ENCODE assay signal across 17 cellular contexts in genomic region chr14:45145214-45145613, GRCh38. TPM values are rescaled to one million over a fixed set of nuclear protein-coding genes. Genes with fewer than 3 reads are reported as not detected.
DNase-seq lines count a peak whose midpoint lies in the region; ATAC-seq and TF ChIP-seq lines count a peak whose summit lies in the region.
"Had no signal": no experiment of that assay in that cellular context is flagged by ENCODE, and none has a peak within 500 bp of the region (broad histone marks: within the 10 kb centered on the region; RNA-seq: fewer than 3 reads in every experiment).

No MANE protein-coding gene starts in this region.

- no peak overlapping the region for H3K27ac Mint-ChIP-seq in endothelial cell (ENCODE audit: unreplicated experiment)
- H3K27ac Mint-ChIP-seq in endodermal cell: no peak overlapping the region
- H3K27ac Mint-ChIP-seq: activated naive CD4-positive, alpha-beta T cell treated with anti-CD3 and anti-CD28 coated beads for 36 hours; T-helper 1 cell treated with Interleukin-12 subunit alpha and Interleukin-12 subunit beta and Interleukin-4 antibody, amounts not matched to agents 30 μg/mL and 1 μg/mL, for 36 hours had no signal

- H3K27me3 Mint-ChIP-seq in endothelial cell (ENCODE audit: unreplicated experiment) (peaks cover 3% of the 10 kb centered on the region), endodermal cell (ENCODE audit: insufficient read depth) (no peaks in the 10 kb centered on the region)

- WGBS in endodermal cell (ENCODE audit: insufficient coverage in 1 of 2, insufficient read length in 1 of 2), 2 experiments: 95% methylated on average over 2 to 3 of the region's 3 CpGs

- no peaks in the 10 kb centered on the region for H3K4me1 ChIP-seq in endodermal cell (ENCODE audit: control insufficient read depth, insufficient read depth, low read length)
- H3K4me1 ChIP-seq: BE2C, heart left ventricle, right atrium auricular region had no signal

- no peaks in the 10 kb centered on the region for H3K36me3 ChIP-seq in endodermal cell (ENCODE audit: control insufficient read depth, insufficient read depth, low read length)
- H3K36me3 ChIP-seq: right atrium auricular region had no signal

- H3K4me1 Mint-ChIP-seq in endothelial cell (ENCODE audit: unreplicated experiment): no peaks in the 10 kb centered on the region
- H3K4me1 Mint-ChIP-seq in endodermal cell: no peaks in the 10 kb centered on the region

- no peak overlapping the region for H3K9ac ChIP-seq in endodermal cell (ENCODE audit: extremely low read depth, low read length, poor library complexity, severe bottlenecking)

- no peaks in the 10 kb centered on the region for H3K27me3 ChIP-seq in endodermal cell (ENCODE audit: control insufficient read depth, insufficient read depth, low read length, poor library complexity, severe bottlenecking)
- H3K27me3 ChIP-seq: BE2C, heart left ventricle, right atrium auricular region had no signal

- H3K36me3 Mint-ChIP-seq in endothelial cell (ENCODE audit: low read depth, unreplicated experiment) (peaks cover 14% of the 10 kb centered on the region), endodermal cell (ENCODE audit: low read depth) (peaks cover 33% of the 10 kb centered on the region)

- TF ChIP-seq POLR2A in erythroblast (IDR thresholded peaks at IDR 0.05; ENCODE audit: low read length): no peak

- H3K4me3 Mint-ChIP-seq in endothelial cell (ENCODE audit: unreplicated experiment) (peak overlapping the region; percentile 21), endodermal cell (no peak overlapping the region)
- H3K4me3 Mint-ChIP-seq: activated naive CD4-positive, alpha-beta T cell treated with anti-CD3 and anti-CD28 coated beads for 36 hours; T-helper 1 cell treated with Interleukin-12 subunit alpha and Interleukin-12 subunit beta and Interleukin-4 antibody, amounts not matched to agents 30 μg/mL and 1 μg/mL, for 36 hours had no signal

- DNase-seq in endothelial cell (ENCODE audit: low spot score) (no peak), GM19238 (ENCODE audit: insufficient read length, low spot score) (no peak), iPS-NIHi11 (ENCODE audit: low spot score) (no peak), erythroblast (lab: John Stamatoyannopoulos, UW) (no peak), endodermal cell (no peak)
- DNase-seq: activated naive CD4-positive, alpha-beta T cell treated with anti-CD3 and anti-CD28 coated beads for 36 hours; BE2C; GF-D8; heart left ventricle; mesendoderm; NCI-H1105; NK-92 treated with Interleukin-12 subunit alpha and Interleukin-12 subunit beta, amount 100 ng/mL, for 24 hours had no signal

- H3K9me3 Mint-ChIP-seq in endothelial cell (ENCODE audit: unreplicated experiment): no peaks in the 10 kb centered on the region
- peaks cover 5% of the 10 kb centered on the region for H3K9me3 Mint-ChIP-seq in endodermal cell
- H3K9me3 Mint-ChIP-seq: activated naive CD4-positive, alpha-beta T cell treated with anti-CD3 and anti-CD28 coated beads for 36 hours; T-helper 1 cell treated with Interleukin-12 subunit alpha and Interleukin-12 subunit beta and Interleukin-4 antibody, amounts not matched to agents 30 μg/mL and 1 μg/mL, for 36 hours had no signal

- TF ChIP-seq CTCF in endothelial cell (IDR thresholded peaks at IDR 0.05; ENCODE audit: unreplicated experiment): no peak
- TF ChIP-seq CTCF in endodermal cell (conservative IDR thresholded peaks at IDR 0.05): no peak

- no peak overlapping the region for H3K4me3 ChIP-seq in endodermal cell (ENCODE audit: low read length)
- H3K4me3 ChIP-seq: heart left ventricle, right atrium auricular region had no signal

- H3K9me3 ChIP-seq in endodermal cell (ENCODE audit: control insufficient read depth, low read length): no peaks in the 10 kb centered on the region
- H3K9me3 ChIP-seq: BE2C, heart left ventricle, right atrium auricular region had no signal

- ATAC-seq in GM18519 (IDR thresholded peaks at IDR 0.05; ENCODE audit: low FRiP score, unreplicated experiment): peak; percentile 57
- peak; percentile 54 for ATAC-seq in GM21367 (IDR thresholded peaks at IDR 0.05; ENCODE audit: unreplicated experiment)
- peak; percentile 73 for ATAC-seq in HG02884 (IDR thresholded peaks at IDR 0.05; ENCODE audit: unreplicated experiment)
- ATAC-seq: heart left ventricle had no signal

- H3K27ac ChIP-seq in endodermal cell (ENCODE audit: low read depth, low read length): no peak overlapping the region
- H3K27ac ChIP-seq: heart left ventricle, right atrium auricular region had no signal

RNA-seq across cellular contexts. Expression of gene FANCM, which starts 9.5 kb away (rescaled TPM):
- total RNA-seq in endothelial cell (ENCODE audit: unreplicated experiment) (9.9 TPM), endodermal cell (10 to 100 TPM; 13.1 to 15.8 TPM)
- 8.0 TPM for polyA plus RNA-seq in endodermal cell (2013, experiment 1 of 2)
- 9.6 TPM for polyA plus RNA-seq in endodermal cell (2013, experiment 2 of 2)

RNA-seq across cellular contexts. Expression of gene FKBP3, which starts 10.9 kb away (rescaled TPM):
- total RNA-seq in endothelial cell (ENCODE audit: unreplicated experiment): 78.3 TPM
- total RNA-seq in endodermal cell: 100 to 1,000 TPM; 153 to 188 TPM
- polyA plus RNA-seq in endodermal cell (2013, experiment 1 of 2): 158 TPM
- 159 TPM for polyA plus RNA-seq in endodermal cell (2013, experiment 2 of 2)
